18 cellular contexts compared by ENCODE assay signal in the genomic region with DNA sequence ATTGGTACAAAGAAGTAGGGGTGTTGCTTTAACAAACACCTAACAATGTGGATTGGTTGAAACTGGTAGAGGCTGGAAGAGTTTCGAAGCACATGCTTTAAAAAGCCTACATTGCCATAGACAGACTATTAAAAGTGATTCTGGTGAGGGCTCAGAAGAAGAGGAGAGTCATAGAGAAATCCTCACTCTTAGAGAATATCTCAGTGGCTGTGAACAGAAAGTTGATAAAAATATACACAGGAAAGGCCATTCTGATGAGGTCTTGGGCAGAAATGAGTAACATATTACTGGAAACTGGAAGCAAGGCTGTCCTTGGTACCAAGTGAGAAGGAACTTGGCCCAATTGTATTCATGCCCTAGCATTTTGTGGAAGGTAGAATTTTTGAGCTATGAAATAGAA.
DNase-seq lines count a peak whose midpoint lies in the region; ATAC-seq and TF ChIP-seq lines count a peak whose summit lies in the region.
"Had no signal": no experiment of that assay in that cellular context is flagged by ENCODE, and none has a peak within 500 bp of the region (broad histone marks: within the 10 kb centered on the region; RNA-seq: fewer than 3 reads in every experiment).

No MANE protein-coding gene starts in this region.

- ATAC-seq in GM18870 (IDR thresholded peaks at IDR 0.05; ENCODE audit: unreplicated experiment) (peak; percentile 96), GM21529 (IDR thresholded peaks at IDR 0.05; ENCODE audit: unreplicated experiment) (peak; percentile 85), HG03025 (IDR thresholded peaks at IDR 0.05; ENCODE audit: low FRiP score, unreplicated experiment) (peak; percentile 76), HG03558 (IDR thresholded peaks at IDR 0.05; ENCODE audit: extremely low read depth, unreplicated experiment) (peak; percentile 51)
- ATAC-seq: lower lobe of right lung had no signal

- DNase-seq in kidney tubule cell (ENCODE audit: low spot score) = no peak
- no peak for DNase-seq in HCEC 1CT
- DNase-seq in SW 1271 (lab: John Stamatoyannopoulos, UW) = no peak
- DNase-seq in foreskin fibroblast = no peak
- DNase-seq: activated T-cell treated with anti-CD3 and anti-CD28 coated beads, Interleukin-2, amount 50 U/mL, for 48 hours; AML-193; GOT3; lower lobe of right lung; MV-4-11; NCI-H345; PC-9; stomach; T-helper 1 cell had no signal

- no peak for TF ChIP-seq CTCF in foreskin fibroblast (IDR thresholded peaks at IDR 0.05; ENCODE audit: low read depth, low read length)

- no peak overlapping the region for H3K4me3 ChIP-seq in foreskin fibroblast (ENCODE audit: low read depth in 1 of 2, low read length in 2 of 2)
- H3K4me3 ChIP-seq: esophagus muscularis mucosa, lower lobe of right lung, PC-9, stomach had no signal
